Comparison of ENCODE assay signal across 16 cellular contexts in genomic region chr5:95866431-95867063, GRCh38. TPM values are rescaled to one million over a fixed set of nuclear protein-coding genes. Genes with fewer than 3 reads are reported as not detected.
A peak's percentile ranks its signal among the peaks of the same experiment; 100 is the strongest.
DNase-seq lines count a peak whose midpoint lies in the region; ATAC-seq and TF ChIP-seq lines count a peak whose summit lies in the region.
"Had no signal": no experiment of that assay in that cellular context is flagged by ENCODE, and none has a peak within 500 bp of the region (broad histone marks: within the 10 kb centered on the region; RNA-seq: fewer than 3 reads in every experiment).

No MANE protein-coding gene starts in this region.

- peak overlapping the region in 1 of 2 experiments; percentile 38; a peak in 2 of 4 replicates for H4K8ac ChIP-seq in IMR-90 (ENCODE audit: low read depth in 2 of 2, low read length in 2 of 2)

- H3K18ac ChIP-seq in IMR-90 (ENCODE audit: low read depth, low read length) = peak overlapping the region; percentile 76

- no peaks in the 10 kb centered on the region for H3K9me3 ChIP-seq in IMR-90 (ENCODE audit: control insufficient read depth, insufficient read depth, low read length)
- H3K9me3 ChIP-seq in psoas muscle = no peaks in the 10 kb centered on the region
- H3K9me3 ChIP-seq in gastrocnemius medialis = no peaks in the 10 kb centered on the region
- H3K9me3 ChIP-seq: prostate gland had no signal

- H2AK5ac ChIP-seq in IMR-90 (ENCODE audit: low read depth, low read length) = 0 out of 2 replicates have a peak overlapping the region, but pooled peaks have one; percentile 25

- no peak for TF ChIP-seq RAD21 in IMR-90 (IDR thresholded peaks at IDR 0.05; ENCODE audit: low read length)

- H2BK20ac ChIP-seq in IMR-90 (ENCODE audit: low read depth, low read length) = peak overlapping the region; percentile 73

- H4K91ac ChIP-seq in IMR-90 (ENCODE audit: insufficient read depth, low read depth, low read length) = peak overlapping the region; percentile 17; the same call in 1 of the 2 replicates

- no peaks in the 10 kb centered on the region for H3K27me3 ChIP-seq in IMR-90 (ENCODE audit: control insufficient read depth, insufficient read depth, low read length)
- H3K27me3 ChIP-seq in psoas muscle (ENCODE audit: insufficient read depth in 3 of 3, low read length in 2 of 3) = no peaks in the 10 kb centered on the region
- H3K27me3 ChIP-seq in gastrocnemius medialis = no peaks in the 10 kb centered on the region
- H3K27me3 ChIP-seq: dorsolateral prefrontal cortex had no signal

- no TSS peak for BruUV-seq in IMR-90 (replicated peaks; lab: Mats Ljungman, UMichigan)

- H3K4me3 ChIP-seq in IMR-90 (ENCODE audit: insufficient read depth, low read depth, low read length) (no peak overlapping the region), coronary artery (no peak overlapping the region), psoas muscle (no peak overlapping the region), gastrocnemius medialis (no peak overlapping the region)
- H3K4me3 ChIP-seq: dorsolateral prefrontal cortex, prostate gland had no signal

- DNase-seq in activated CD4-positive, alpha-beta T cell treated with anti-CD3 and anti-CD28 coated beads for 36 hours = no peak
- DNase-seq in activated CD4-positive, alpha-beta T cell treated with anti-CD3 and anti-CD28 coated beads for 1 hour = no peak
- peak; percentile 65 for DNase-seq in IMR-90
- no peak for DNase-seq in coronary artery (ENCODE audit: low spot score)
- DNase-seq in psoas muscle = no peak
- no peak for DNase-seq in gastrocnemius medialis
- DNase-seq: ACHN, activated B cell treated with CpG ODN at 0.5 μM for 24 hours, dorsolateral prefrontal cortex, GF-D8, left ventricle myocardium superior, naive B cell, T-helper 1 cell had no signal

- peak overlapping the region; percentile 39; the same call in 1 of the 2 replicates for H3K23ac ChIP-seq in IMR-90 (ENCODE audit: low read depth, low read length)

- no peak overlapping the region for H3K4me2 ChIP-seq in IMR-90 (ENCODE audit: low read depth, low read length)

- H3K9me1 ChIP-seq in IMR-90 (ENCODE audit: insufficient read depth, low read length) = peaks cover 25% of the 10 kb centered on the region

- H2AK9ac ChIP-seq in IMR-90 (replicated peaks; ENCODE audit: low read depth, low read length, poor library complexity) = no peak overlapping the region

- peak overlapping the region; percentile 58 for H3K27ac Mint-ChIP-seq in activated CD4-positive, alpha-beta T cell treated with anti-CD3 and anti-CD28 coated beads for 36 hours
- H3K27ac Mint-ChIP-seq: activated B cell treated with CpG ODN at 0.5 μM for 24 hours had no signal

- peak overlapping the region; percentile 65 for H3K14ac ChIP-seq in IMR-90 (replicated peaks; ENCODE audit: low read depth, low read length)

- POLR2A ChIA-PET in activated CD4-positive, alpha-beta T cell treated with anti-CD3 and anti-CD28 coated beads for 36 hours (lab: Charles Lee) = no interaction called here
- POLR2A ChIA-PET in IMR-90 (lab: Charles Lee; ENCODE audit: unreplicated experiment) = no interaction called here

- TF ChIP-seq POLR2A in IMR-90 (IDR thresholded peaks at IDR 0.05; ENCODE audit: low read depth, low read length) = no peak
- TF ChIP-seq POLR2A in gastrocnemius medialis (IDR thresholded peaks at IDR 0.05) = no peak

- no peaks in the 10 kb centered on the region for H3K27me3 Mint-ChIP-seq in activated CD4-positive, alpha-beta T cell treated with anti-CD3 and anti-CD28 coated beads for 36 hours

- H3K56ac ChIP-seq in IMR-90 (ENCODE audit: extremely low read depth, insufficient read depth, low read length) = no peak overlapping the region

- H3K9ac ChIP-seq in IMR-90 (ENCODE audit: low read depth, low read length) = no peak overlapping the region

- peaks cover 83% of the 10 kb centered on the region for H3K4me1 Mint-ChIP-seq in activated CD4-positive, alpha-beta T cell treated with anti-CD3 and anti-CD28 coated beads for 36 hours

- H2BK15ac ChIP-seq in IMR-90 (ENCODE audit: low read depth, low read length) = peak overlapping the region; percentile 67; the same call in 1 of the 3 replicates

- no peak overlapping the region for H3K4me3 Mint-ChIP-seq in activated CD4-positive, alpha-beta T cell treated with anti-CD3 and anti-CD28 coated beads for 36 hours
- H3K4me3 Mint-ChIP-seq: activated B cell treated with CpG ODN at 0.5 μM for 24 hours, naive B cell had no signal

- peak overlapping the region; percentile 61; the same call in 1 of the 2 replicates for H3K4ac ChIP-seq in IMR-90 (ENCODE audit: low read depth, low read length)

- H3K27ac ChIP-seq in IMR-90 (ENCODE audit: insufficient read depth, low read length) = peak overlapping the region; percentile 68; the same call in 1 of the 2 replicates
- H3K27ac ChIP-seq in coronary artery = peak overlapping the region; percentile 20 to 55
- H3K27ac ChIP-seq in psoas muscle = peak overlapping the region; percentile 47
- H3K27ac ChIP-seq in gastrocnemius medialis = peak overlapping the region in 2 of 4 donors; percentile 22 to 31
- H3K27ac ChIP-seq: prostate gland had no signal

- H4K5ac ChIP-seq in IMR-90 (ENCODE audit: low read depth, low read length) = peak overlapping the region; percentile 48; the same call in 1 of the 2 replicates

- intact Hi-C loops in activated CD4-positive, alpha-beta T cell treated with anti-CD3 and anti-CD28 coated beads for 36 hours (cut with DNase I, micrococcal nuclease) = loop anchor here in 1 of 2 experiments (10.0 kb wide), 1 partner anchor 948 kb away; no protein-coding TSS in a partner anchor
- intact Hi-C loops in IMR-90 (cut with micrococcal nuclease) (no loop called here), psoas muscle (cut with DNase I) (loop anchor here in 1 of 2 donors (10.0 kb wide), 1 partner anchor 388 kb away; no protein-coding TSS in a partner anchor), gastrocnemius medialis (cut with DNase I; ENCODE audit: low total_unique reads) (no loop called here)

- H2BK5ac ChIP-seq in IMR-90 (ENCODE audit: low read depth, low read length, poor library complexity, severe bottlenecking) = peak overlapping the region; percentile 67

- H3K36me3 Mint-ChIP-seq in activated CD4-positive, alpha-beta T cell treated with anti-CD3 and anti-CD28 coated beads for 36 hours (ENCODE audit: low read depth) = peaks cover 3% of the 10 kb centered on the region
- H3K36me3 Mint-ChIP-seq: naive B cell had no signal

- peaks cover 8 to 36% of the 10 kb centered on the region in 2 experiments for H3K79me1 ChIP-seq in IMR-90 (ENCODE audit: low read depth in 1 of 2, low read length in 2 of 2)

- TF ChIP-seq CTCF in IMR-90 (conservative IDR thresholded peaks at IDR 0.05; ENCODE audit: low read depth, low read length) (no peak), coronary artery (IDR thresholded peaks at IDR 0.05) (no peak), psoas muscle (IDR thresholded peaks at IDR 0.05) (no peak), gastrocnemius medialis (IDR thresholded peaks at IDR 0.05 in 4 of 5, conservative IDR thresholded peaks at IDR 0.05 in 1 of 5) (no peak)

- H2AFZ ChIP-seq in IMR-90 (replicated peaks; ENCODE audit: low read length, poor library complexity) = no peak overlapping the region

- in situ Hi-C loops in IMR-90 (cut with MboI; ENCODE audit: low sequenced_read_pairs) = no loop called here
- in situ Hi-C loops in gastrocnemius medialis (cut with MboI; ENCODE audit: low sequenced_read_pairs in 4 of 4) = loop anchor here in 2 of 4 donors (10.0 to 25.0 kb wide), 3 partner anchors 468 to 846 kb away; no protein-coding TSS in a partner anchor

- no peaks in the 10 kb centered on the region for H4K20me1 ChIP-seq in IMR-90 (ENCODE audit: insufficient read depth, low read length)

- no CpG with 5 or more reads among the region's 1 CpG for WGBS in IMR-90 (ENCODE audit: extremely low coverage in 2 of 2, insufficient read length in 1 of 2), 2 experiments
- 65 to 76% (median 70%) methylated on average over 1 of the region's 1 CpG for WGBS in psoas muscle, 3 donors

- no peak for ATAC-seq in activated CD4-positive, alpha-beta T cell treated with anti-CD3 and anti-CD28 coated beads for 36 hours
- ATAC-seq in IMR-90 (ENCODE audit: low read depth) = no peak
- no peak for ATAC-seq in psoas muscle
- no peak for ATAC-seq in HG02938 (IDR thresholded peaks at IDR 0.05; ENCODE audit: unreplicated experiment)
- ATAC-seq in GM19328 (IDR thresholded peaks at IDR 0.05; ENCODE audit: unreplicated experiment) = no peak
- ATAC-seq in gastrocnemius medialis = no peak
- ATAC-seq: left ventricle myocardium superior had no signal

- dilution Hi-C loops in IMR-90 (cut with HindIII; ENCODE audit: low sequenced_read_pairs, unreplicated experiment) = no loop called here

- peaks cover 29% of the 10 kb centered on the region for H3K4me1 ChIP-seq in IMR-90 (ENCODE audit: control insufficient read depth, insufficient read depth, low read length)
- peaks cover 40% of the 10 kb centered on the region for H3K4me1 ChIP-seq in psoas muscle
- H3K4me1 ChIP-seq in gastrocnemius medialis = peaks cover 29 to 32% of the 10 kb centered on the region in 2 donors
- H3K4me1 ChIP-seq: prostate gland had no signal

- H3K9me3 Mint-ChIP-seq in activated CD4-positive, alpha-beta T cell treated with anti-CD3 and anti-CD28 coated beads for 36 hours (ENCODE audit: low read depth) = peaks cover 3% of the 10 kb centered on the region
- H3K9me3 Mint-ChIP-seq: activated B cell treated with CpG ODN at 0.5 μM for 24 hours had no signal

- peak overlapping the region; percentile 69 for H2BK120ac ChIP-seq in IMR-90 (ENCODE audit: low read depth, low read length)

- CTCF ChIA-PET in activated CD4-positive, alpha-beta T cell treated with anti-CD3 and anti-CD28 coated beads for 36 hours (lab: Charles Lee) = interaction anchor here (0.7 to 1.1 kb wide), 3 partner anchors 9 to 729 kb away, joined by 3 read pairs; no protein-coding TSS in a partner anchor
- CTCF ChIA-PET in IMR-90 (lab: Yijun Ruan, JAX) = no interaction called here

- H3K36me3 ChIP-seq in IMR-90 (ENCODE audit: control insufficient read depth, insufficient read depth, low read length) = no peaks in the 10 kb centered on the region
- H3K36me3 ChIP-seq in psoas muscle (ENCODE audit: insufficient read depth in 1 of 2, low read depth in 1 of 2) = no peaks in the 10 kb centered on the region
- H3K36me3 ChIP-seq in gastrocnemius medialis = no peaks in the 10 kb centered on the region
- H3K36me3 ChIP-seq: prostate gland had no signal

TF ChIP-seq in IMR-90, 13 proteins besides CTCF, POLR2A, EP300 and RAD21 (continues in another document):
- no peak for TF ChIP-seq RFX5 (IDR thresholded peaks at IDR 0.05; ENCODE audit: low read depth, low read length)

RNA-seq across cellular contexts. Expression of gene GLRX, which starts 44.0 kb away (rescaled TPM):
- total RNA-seq in activated CD4-positive, alpha-beta T cell treated with anti-CD3 and anti-CD28 coated beads for 36 hours = 10 to 100 TPM; 21.0 to 31.5 TPM
- total RNA-seq in IMR-90 (2012; rRNA removed) = 142 and 145 TPM in 2 replicates
- 193 and 277 TPM in 2 replicates for polyA plus RNA-seq in IMR-90 (2012; rRNA removed)
- 266 and 276 TPM in 2 replicates for polyA plus RNA-seq in IMR-90 (2012; cell fraction: cytosol; rRNA removed)
- polyA plus RNA-seq in IMR-90 (2012; cell fraction: nucleus; rRNA removed; ENCODE audit: low replicate concordance) = 92.8 and 245 TPM in 2 replicates
- 100 to 1,000 TPM; 131 to 888 (median 651) TPM for total RNA-seq in psoas muscle
- 1,000 to 10,000 TPM; 1,121 to 3,024 (median 1,342) TPM for polyA plus RNA-seq in psoas muscle
- 1,000 to 10,000 TPM; 1,042 to 2,721 (median 1,859) TPM for total RNA-seq in gastrocnemius medialis
